ENCODE assay signal across 1 cellular context in the genomic region with DNA sequence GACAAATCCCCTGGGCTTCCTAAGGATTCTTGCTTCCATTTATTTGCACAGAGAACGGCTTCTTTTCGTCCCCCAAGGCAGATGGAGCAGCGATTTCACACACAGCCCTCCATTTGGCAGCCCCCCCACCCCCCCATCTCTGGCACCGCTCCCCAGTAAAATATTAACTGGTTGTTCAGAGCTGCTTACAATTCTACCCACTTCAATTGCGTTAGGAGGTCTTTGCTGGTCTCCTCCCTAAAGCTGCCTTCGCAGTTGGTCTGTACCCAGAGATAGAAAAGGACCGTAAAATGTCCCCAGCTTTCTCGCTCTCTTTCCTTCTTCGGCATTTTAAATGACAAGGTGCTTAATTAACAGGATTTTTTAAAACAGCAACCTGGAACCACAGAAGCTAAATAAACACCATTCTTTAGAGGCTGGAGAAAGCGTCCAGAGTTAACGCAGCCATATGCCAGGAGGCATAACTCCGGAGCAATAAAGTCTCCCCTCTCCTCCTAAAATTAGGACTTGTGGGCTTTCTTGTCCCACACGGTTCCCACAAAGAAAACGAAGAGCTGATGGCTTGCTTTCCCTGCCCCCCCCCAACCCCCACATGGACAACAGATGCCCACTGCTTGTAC.
TF ChIP-seq lines count a peak whose summit lies in the region.

No MANE protein-coding gene starts in this region.

TF ChIP-seq in K562, 482 proteins besides CTCF, POLR2A, EP300 and RAD21:
- TF ChIP-seq, protein P1, sequence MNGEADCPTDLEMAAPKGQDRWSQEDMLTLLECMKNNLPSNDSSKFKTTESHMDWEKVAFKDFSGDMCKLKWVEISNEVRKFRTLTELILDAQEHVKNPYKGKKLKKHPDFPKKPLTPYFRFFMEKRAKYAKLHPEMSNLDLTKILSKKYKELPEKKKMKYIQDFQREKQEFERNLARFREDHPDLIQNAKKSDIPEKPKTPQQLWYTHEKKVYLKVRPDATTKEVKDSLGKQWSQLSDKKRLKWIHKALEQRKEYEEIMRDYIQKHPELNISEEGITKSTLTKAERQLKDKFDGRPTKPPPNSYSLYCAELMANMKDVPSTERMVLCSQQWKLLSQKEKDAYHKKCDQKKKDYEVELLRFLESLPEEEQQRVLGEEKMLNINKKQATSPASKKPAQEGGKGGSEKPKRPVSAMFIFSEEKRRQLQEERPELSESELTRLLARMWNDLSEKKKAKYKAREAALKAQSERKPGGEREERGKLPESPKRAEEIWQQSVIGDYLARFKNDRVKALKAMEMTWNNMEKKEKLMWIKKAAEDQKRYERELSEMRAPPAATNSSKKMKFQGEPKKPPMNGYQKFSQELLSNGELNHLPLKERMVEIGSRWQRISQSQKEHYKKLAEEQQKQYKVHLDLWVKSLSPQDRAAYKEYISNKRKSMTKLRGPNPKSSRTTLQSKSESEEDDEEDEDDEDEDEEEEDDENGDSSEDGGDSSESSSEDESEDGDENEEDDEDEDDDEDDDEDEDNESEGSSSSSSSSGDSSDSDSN (IDR thresholded peaks at IDR 0.05; ENCODE audit: borderline replicate concordance in 1 of 2, low read depth in 2 of 2, low read length in 2 of 2) = 0 out of 4 replicates have a peak, but pooled peaks of 1 of the 2 experiments have one; percentile 4
- TF ChIP-seq TEAD4 (IDR thresholded peaks at IDR 0.05; ENCODE audit: low read length) (no peak), TEAD4 (CRISPR knock-in tag; IDR thresholded peaks at IDR 0.05; ENCODE audit: borderline replicate concordance) (no peak), XRCC5 (IDR thresholded peaks at IDR 0.05; ENCODE audit: low read depth, low read length) (0 out of 2 replicates have a peak, but pooled peaks have one; percentile 10), SAFB2 (IDR thresholded peaks at IDR 0.05; ENCODE audit: borderline replicate concordance, low read depth, low read length, severe bottlenecking) (no peak), PRMT5 (CRISPR knock-in tag; IDR thresholded peaks at IDR 0.05) (no peak), OTX1 (CRISPR knock-in tag; IDR thresholded peaks at IDR 0.05) (no peak), ZKSCAN1 (IDR thresholded peaks at IDR 0.05; ENCODE audit: low read depth, low read length) (no peak), ATF7 (IDR thresholded peaks at IDR 0.05) (no peak), GABPB1 (CRISPR knock-in tag; IDR thresholded peaks at IDR 0.05) (peak; percentile 8; the same call in 1 of the 2 replicates), XRCC3 (IDR thresholded peaks at IDR 0.05) (no peak), NFATC3 (IDR thresholded peaks at IDR 0.05) (no peak), ZC3H8 (IDR thresholded peaks at IDR 0.05) (no peak), HINFP (tag; conservative IDR thresholded peaks at IDR 0.05; ENCODE audit: low read depth) (0 out of 2 replicates have a peak, but pooled peaks have one; percentile 28), KAT7 (CRISPR knock-in tag; IDR thresholded peaks at IDR 0.05; ENCODE audit: borderline replicate concordance) (0 out of 2 replicates have a peak, but pooled peaks have one; percentile 28), NR2C1 (IDR thresholded peaks at IDR 0.05) (no peak), NR2C1 (tag; IDR thresholded peaks at IDR 0.05) (0 out of 2 replicates have a peak, but pooled peaks have one; percentile 8), ETV6 (IDR thresholded peaks at IDR 0.05; ENCODE audit: borderline replicate concordance in 1 of 2, low read depth in 2 of 2, low read length in 1 of 2) (no peak), ETV6 (CRISPR knock-in tag; IDR thresholded peaks at IDR 0.05; ENCODE audit: borderline replicate concordance) (no peak), ZNF436 (CRISPR knock-in tag; IDR thresholded peaks at IDR 0.05) (no peak), ZNF395 (CRISPR knock-in tag; IDR thresholded peaks at IDR 0.05) (no peak), ZNF740 (CRISPR knock-in tag; IDR thresholded peaks at IDR 0.05) (no peak), ZNF740 (tag; IDR thresholded peaks at IDR 0.05) (0 out of 4 replicates have a peak, but pooled peaks of 1 of the 2 experiments have one; percentile 67), ZNF253 (CRISPR knock-in tag; conservative IDR thresholded peaks at IDR 0.05) (no peak), ZNF79 (CRISPR knock-in tag; IDR thresholded peaks at IDR 0.05; ENCODE audit: low read depth) (0 out of 2 replicates have a peak, but pooled peaks have one; percentile 9), ZFP1 (CRISPR knock-in tag; IDR thresholded peaks at IDR 0.05) (no peak), SMARCB1 (IDR thresholded peaks at IDR 0.05; ENCODE audit: insufficient read length, low read depth) (no peak), THAP12 (CRISPR knock-in tag; IDR thresholded peaks at IDR 0.05) (no peak), YY1 (IDR thresholded peaks at IDR 0.05; ENCODE audit: borderline replicate concordance in 1 of 3, control insufficient read depth in 1 of 3, extremely low read depth in 1 of 3, insufficient read depth in 3 of 3, insufficient read length in 1 of 3, insufficient replicate concordance in 2 of 3, low read depth in 1 of 3, low read length in 2 of 3) (no peak), MTA3 (IDR thresholded peaks at IDR 0.05; ENCODE audit: borderline replicate concordance) (no peak), POLR2G (IDR thresholded peaks at IDR 0.05; ENCODE audit: low read depth, low read length) (no peak), PHB2 (IDR thresholded peaks at IDR 0.05; ENCODE audit: low read depth) (no peak), NUFIP1 (IDR thresholded peaks at IDR 0.05; ENCODE audit: partially characterized antibody) (no peak), FOXJ2 (tag; IDR thresholded peaks at IDR 0.05) (0 out of 2 replicates have a peak, but pooled peaks have one; percentile 2)
- TF ChIP-seq, protein P2, sequence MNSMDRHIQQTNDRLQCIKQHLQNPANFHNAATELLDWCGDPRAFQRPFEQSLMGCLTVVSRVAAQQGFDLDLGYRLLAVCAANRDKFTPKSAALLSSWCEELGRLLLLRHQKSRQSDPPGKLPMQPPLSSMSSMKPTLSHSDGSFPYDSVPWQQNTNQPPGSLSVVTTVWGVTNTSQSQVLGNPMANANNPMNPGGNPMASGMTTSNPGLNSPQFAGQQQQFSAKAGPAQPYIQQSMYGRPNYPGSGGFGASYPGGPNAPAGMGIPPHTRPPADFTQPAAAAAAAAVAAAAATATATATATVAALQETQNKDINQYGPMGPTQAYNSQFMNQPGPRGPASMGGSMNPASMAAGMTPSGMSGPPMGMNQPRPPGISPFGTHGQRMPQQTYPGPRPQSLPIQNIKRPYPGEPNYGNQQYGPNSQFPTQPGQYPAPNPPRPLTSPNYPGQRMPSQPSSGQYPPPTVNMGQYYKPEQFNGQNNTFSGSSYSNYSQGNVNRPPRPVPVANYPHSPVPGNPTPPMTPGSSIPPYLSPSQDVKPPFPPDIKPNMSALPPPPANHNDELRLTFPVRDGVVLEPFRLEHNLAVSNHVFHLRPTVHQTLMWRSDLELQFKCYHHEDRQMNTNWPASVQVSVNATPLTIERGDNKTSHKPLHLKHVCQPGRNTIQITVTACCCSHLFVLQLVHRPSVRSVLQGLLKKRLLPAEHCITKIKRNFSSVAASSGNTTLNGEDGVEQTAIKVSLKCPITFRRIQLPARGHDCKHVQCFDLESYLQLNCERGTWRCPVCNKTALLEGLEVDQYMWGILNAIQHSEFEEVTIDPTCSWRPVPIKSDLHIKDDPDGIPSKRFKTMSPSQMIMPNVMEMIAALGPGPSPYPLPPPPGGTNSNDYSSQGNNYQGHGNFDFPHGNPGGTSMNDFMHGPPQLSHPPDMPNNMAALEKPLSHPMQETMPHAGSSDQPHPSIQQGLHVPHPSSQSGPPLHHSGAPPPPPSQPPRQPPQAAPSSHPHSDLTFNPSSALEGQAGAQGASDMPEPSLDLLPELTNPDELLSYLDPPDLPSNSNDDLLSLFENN (IDR thresholded peaks at IDR 0.05; ENCODE audit: low read depth in 2 of 2, low read length in 2 of 2) = no peak
